4 cellular contexts compared by ENCODE assay signal in genomic region chr17:38315497-38315896, GRCh38. TPM values are rescaled to one million over a fixed set of nuclear protein-coding genes. Genes with fewer than 3 reads are reported as not detected.
"Had no signal": no experiment of that assay in that cellular context is flagged by ENCODE, and none has a peak within 500 bp of the region (broad histone marks: within the 10 kb centered on the region; RNA-seq: fewer than 3 reads in every experiment).

No MANE protein-coding gene starts in this region.

- DNase-seq: GDM1, GF-D8 had no signal

- ATAC-seq: GM12878 had no signal

- H3K4me3 ChIP-seq: GM12878 had no signal

RNA-seq across cellular contexts. Expression of gene GPR179, which starts 28.3 kb away (rescaled TPM):
- total RNA-seq: G401 had no signal
